37 cellular contexts compared by ENCODE assay signal in genomic region chr1:156853761-156854160, GRCh38. TPM values are rescaled to one million over a fixed set of nuclear protein-coding genes. Genes with fewer than 3 reads are reported as not detected.
"Had no signal": no experiment of that assay in that cellular context is flagged by ENCODE, and none has a peak within 500 bp of the region (broad histone marks: within the 10 kb centered on the region; RNA-seq: fewer than 3 reads in every experiment).

No MANE protein-coding gene starts in this region.

- FAIRE-seq: endometrium, endothelial cell of umbilical vein had no signal

- H3K4me1 ChIP-seq: breast epithelium, colonic mucosa had no signal

- DNase-seq: activated B cell treated with CpG ODN at 0.5 μM for 24 hours; activated CD4-positive, alpha-beta T cell treated with anti-CD3 and anti-CD28 coated beads for 48 hours; activated CD4-positive, alpha-beta T cell treated with anti-CD3 and anti-CD28 coated beads, Interleukin-2, amount 50 U/mL, for 1 hour; activated CD4-positive, alpha-beta T cell treated with anti-CD3 and anti-CD28 coated beads, Interleukin-2, amount 50 U/mL, for 48 hours; activated CD8-positive, alpha-beta memory T cell treated with anti-CD3 and anti-CD28 coated beads for 24 hours; activated CD8-positive, alpha-beta T cell treated with anti-CD3 and anti-CD28 coated beads for 36 hours; activated effector memory CD4-positive, alpha-beta T cell treated with Interleukin-2 at 50 U/mL for 16 hours; activated gamma-delta T cell treated with Interleukin-2 at 50 U/mL for 16 hours; activated naive CD4-positive, alpha-beta T cell treated with anti-CD3 and anti-CD28 coated beads for 36 hours; activated naive CD8-positive, alpha-beta T cell treated with anti-CD3 and anti-CD28 coated beads for 36 hours; activated naive CD8-positive, alpha-beta T cell treated with anti-CD3 and anti-CD28 coated beads, Interleukin-2, amount 50 U/mL, for 24 hours; activated T-cell treated with anti-CD3 and anti-CD28 coated beads, Interleukin-2, amount 50 U/mL, for 4 hours; adrenal gland; amygdala; central memory CD4-positive, alpha-beta T cell; cerebellar nuclear complex; colonic mucosa; effector CD8-positive, alpha-beta T cell; esophagus squamous epithelium; foreskin melanocyte; T-helper 1 cell; T-helper 17 cell; T1000; WERI-Rb-1 had no signal

- H3K27me3 ChIP-seq: ascending aorta had no signal

- ATAC-seq: activated CD4-positive, CD25-positive, alpha-beta regulatory T cell treated with anti-CD3 and anti-CD28 coated beads, Interleukin-2, amount 50 U/mL, for 24 hours; activated CD8-positive, alpha-beta T cell treated with anti-CD3 and anti-CD28 coated beads for 36 hours; activated naive CD8-positive, alpha-beta T cell treated with anti-CD3 and anti-CD28 coated beads, Interleukin-2, amount 50 U/mL, for 24 hours; activated T-cell treated with anti-CD3 and anti-CD28 coated beads, Interleukin-2, amount 50 U/mL, for 4 hours; activated T-helper 17 cell treated with anti-CD3 and anti-CD28 coated beads, Interleukin-2, amount 50 U/mL, for 72 hours; gastroesophageal sphincter; T-helper 17 cell had no signal

- H3K27ac ChIP-seq: adrenal gland, ascending aorta, breast epithelium, cardiac muscle cell, colonic mucosa, epithelial cell of prostate, esophagus squamous epithelium, gastroesophageal sphincter, WERI-Rb-1 had no signal

- H3K36me3 ChIP-seq: adrenal gland, ascending aorta, breast epithelium, cardiac muscle cell, colonic mucosa, esophagus squamous epithelium, gastroesophageal sphincter, WERI-Rb-1 had no signal

- H3K4me3 ChIP-seq: adrenal gland, ascending aorta, breast epithelium, cardiac muscle cell, colonic mucosa, esophagus squamous epithelium, gastroesophageal sphincter had no signal

- H3K9me3 ChIP-seq: adrenal gland, ascending aorta, breast epithelium, colonic mucosa, esophagus squamous epithelium, gastroesophageal sphincter had no signal

RNA-seq across cellular contexts. Expression of gene INSRR, which starts 5.2 kb away (rescaled TPM):
- total RNA-seq: activated B cell treated with CpG ODN at 0.5 μM for 24 hours; activated naive CD4-positive, alpha-beta T cell treated with anti-CD3 and anti-CD28 coated beads for 36 hours; colonic mucosa; dermis microvascular lymphatic vessel endothelial cell; endothelial cell of umbilical vein; esophagus squamous epithelium; fibroblast of lung; fibroblast of villous mesenchyme; glomerular endothelial cell; T-helper 17 cell had no signal
- polyA plus RNA-seq: endothelial cell of umbilical vein, fibroblast of lung had no signal

RNA-seq across cellular contexts. Expression of gene NTRK1, which starts 6.9 kb away (rescaled TPM):
- total RNA-seq: ascending aorta, dermis microvascular lymphatic vessel endothelial cell, endothelial cell of umbilical vein, fibroblast of lung, fibroblast of villous mesenchyme had no signal
- polyA plus RNA-seq: fibroblast of lung had no signal

RNA-seq across cellular contexts. Expression of gene SH2D2A, which starts 37.1 kb away (rescaled TPM):
- total RNA-seq: ascending aorta, fibroblast of lung, fibroblast of villous mesenchyme had no signal
- polyA plus RNA-seq: fibroblast of lung had no signal

RNA-seq across cellular contexts. Expression of gene PEAR1, which starts 39.8 kb away (rescaled TPM):
- total RNA-seq: activated B cell treated with CpG ODN at 0.5 μM for 24 hours; activated naive CD4-positive, alpha-beta T cell treated with anti-CD3 and anti-CD28 coated beads for 36 hours; activated naive CD8-positive, alpha-beta T cell treated with anti-CD3 and anti-CD28 coated beads for 36 hours; activated T-helper 17 cell treated with anti-CD3 and anti-CD28 coated beads, Interleukin-2, amount 50 U/mL, for 72 hours had no signal
